In the genomic region with DNA sequence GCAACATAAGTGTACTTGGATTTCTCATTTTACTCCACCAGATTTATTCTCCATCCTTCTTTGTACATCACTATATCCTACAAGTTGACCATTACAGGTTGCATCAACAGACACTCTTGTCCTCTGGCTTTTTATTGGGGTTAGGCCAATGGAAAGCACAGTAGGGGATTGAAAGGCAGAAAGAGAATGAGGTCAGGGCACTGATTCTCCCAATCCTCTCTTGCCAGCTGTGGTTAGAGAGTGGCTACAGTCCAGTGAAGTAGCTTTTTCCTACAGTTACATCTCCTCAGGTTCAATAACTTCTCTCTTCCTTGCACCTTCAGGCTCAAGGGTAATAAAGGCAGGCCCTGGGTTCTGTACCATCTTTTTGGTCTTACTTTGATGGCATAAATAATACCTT, we compare ENCODE assay signal across 2 cellular contexts.
TF ChIP-seq lines count a peak whose summit lies in the region.

No MANE protein-coding gene starts in this region.

TF ChIP-seq in WTC11, 78 proteins besides CTCF, POLR2A, EP300 and RAD21 (continues in another document):
- TF ChIP-seq, protein P1, sequence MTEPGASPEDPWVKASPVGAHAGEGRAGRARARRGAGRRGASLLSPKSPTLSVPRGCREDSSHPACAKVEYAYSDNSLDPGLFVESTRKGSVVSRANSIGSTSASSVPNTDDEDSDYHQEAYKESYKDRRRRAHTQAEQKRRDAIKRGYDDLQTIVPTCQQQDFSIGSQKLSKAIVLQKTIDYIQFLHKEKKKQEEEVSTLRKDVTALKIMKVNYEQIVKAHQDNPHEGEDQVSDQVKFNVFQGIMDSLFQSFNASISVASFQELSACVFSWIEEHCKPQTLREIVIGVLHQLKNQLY (CRISPR knock-in tag; IDR thresholded peaks at IDR 0.05), result no peak
- TF ChIP-seq KAT7 (CRISPR knock-in tag; IDR thresholded peaks at IDR 0.05; ENCODE audit: borderline replicate concordance), result no peak
- TF ChIP-seq, protein P2, sequence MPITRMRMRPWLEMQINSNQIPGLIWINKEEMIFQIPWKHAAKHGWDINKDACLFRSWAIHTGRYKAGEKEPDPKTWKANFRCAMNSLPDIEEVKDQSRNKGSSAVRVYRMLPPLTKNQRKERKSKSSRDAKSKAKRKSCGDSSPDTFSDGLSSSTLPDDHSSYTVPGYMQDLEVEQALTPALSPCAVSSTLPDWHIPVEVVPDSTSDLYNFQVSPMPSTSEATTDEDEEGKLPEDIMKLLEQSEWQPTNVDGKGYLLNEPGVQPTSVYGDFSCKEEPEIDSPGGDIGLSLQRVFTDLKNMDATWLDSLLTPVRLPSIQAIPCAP (CRISPR knock-in tag; IDR thresholded peaks at IDR 0.05), result no peak
- TF ChIP-seq HMGA2 (CRISPR knock-in tag; IDR thresholded peaks at IDR 0.05), result no peak
- no peak for TF ChIP-seq SMAD4 (CRISPR knock-in tag; IDR thresholded peaks at IDR 0.05)
- TF ChIP-seq, protein P3, sequence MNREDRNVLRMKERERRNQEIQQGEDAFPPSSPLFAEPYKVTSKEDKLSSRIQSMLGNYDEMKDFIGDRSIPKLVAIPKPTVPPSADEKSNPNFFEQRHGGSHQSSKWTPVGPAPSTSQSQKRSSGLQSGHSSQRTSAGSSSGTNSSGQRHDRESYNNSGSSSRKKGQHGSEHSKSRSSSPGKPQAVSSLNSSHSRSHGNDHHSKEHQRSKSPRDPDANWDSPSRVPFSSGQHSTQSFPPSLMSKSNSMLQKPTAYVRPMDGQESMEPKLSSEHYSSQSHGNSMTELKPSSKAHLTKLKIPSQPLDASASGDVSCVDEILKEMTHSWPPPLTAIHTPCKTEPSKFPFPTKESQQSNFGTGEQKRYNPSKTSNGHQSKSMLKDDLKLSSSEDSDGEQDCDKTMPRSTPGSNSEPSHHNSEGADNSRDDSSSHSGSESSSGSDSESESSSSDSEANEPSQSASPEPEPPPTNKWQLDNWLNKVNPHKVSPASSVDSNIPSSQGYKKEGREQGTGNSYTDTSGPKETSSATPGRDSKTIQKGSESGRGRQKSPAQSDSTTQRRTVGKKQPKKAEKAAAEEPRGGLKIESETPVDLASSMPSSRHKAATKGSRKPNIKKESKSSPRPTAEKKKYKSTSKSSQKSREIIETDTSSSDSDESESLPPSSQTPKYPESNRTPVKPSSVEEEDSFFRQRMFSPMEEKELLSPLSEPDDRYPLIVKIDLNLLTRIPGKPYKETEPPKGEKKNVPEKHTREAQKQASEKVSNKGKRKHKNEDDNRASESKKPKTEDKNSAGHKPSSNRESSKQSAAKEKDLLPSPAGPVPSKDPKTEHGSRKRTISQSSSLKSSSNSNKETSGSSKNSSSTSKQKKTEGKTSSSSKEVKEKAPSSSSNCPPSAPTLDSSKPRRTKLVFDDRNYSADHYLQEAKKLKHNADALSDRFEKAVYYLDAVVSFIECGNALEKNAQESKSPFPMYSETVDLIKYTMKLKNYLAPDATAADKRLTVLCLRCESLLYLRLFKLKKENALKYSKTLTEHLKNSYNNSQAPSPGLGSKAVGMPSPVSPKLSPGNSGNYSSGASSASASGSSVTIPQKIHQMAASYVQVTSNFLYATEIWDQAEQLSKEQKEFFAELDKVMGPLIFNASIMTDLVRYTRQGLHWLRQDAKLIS (CRISPR knock-in tag; IDR thresholded peaks at IDR 0.05; ENCODE audit: borderline replicate concordance), result no peak
- TF ChIP-seq, protein P4, sequence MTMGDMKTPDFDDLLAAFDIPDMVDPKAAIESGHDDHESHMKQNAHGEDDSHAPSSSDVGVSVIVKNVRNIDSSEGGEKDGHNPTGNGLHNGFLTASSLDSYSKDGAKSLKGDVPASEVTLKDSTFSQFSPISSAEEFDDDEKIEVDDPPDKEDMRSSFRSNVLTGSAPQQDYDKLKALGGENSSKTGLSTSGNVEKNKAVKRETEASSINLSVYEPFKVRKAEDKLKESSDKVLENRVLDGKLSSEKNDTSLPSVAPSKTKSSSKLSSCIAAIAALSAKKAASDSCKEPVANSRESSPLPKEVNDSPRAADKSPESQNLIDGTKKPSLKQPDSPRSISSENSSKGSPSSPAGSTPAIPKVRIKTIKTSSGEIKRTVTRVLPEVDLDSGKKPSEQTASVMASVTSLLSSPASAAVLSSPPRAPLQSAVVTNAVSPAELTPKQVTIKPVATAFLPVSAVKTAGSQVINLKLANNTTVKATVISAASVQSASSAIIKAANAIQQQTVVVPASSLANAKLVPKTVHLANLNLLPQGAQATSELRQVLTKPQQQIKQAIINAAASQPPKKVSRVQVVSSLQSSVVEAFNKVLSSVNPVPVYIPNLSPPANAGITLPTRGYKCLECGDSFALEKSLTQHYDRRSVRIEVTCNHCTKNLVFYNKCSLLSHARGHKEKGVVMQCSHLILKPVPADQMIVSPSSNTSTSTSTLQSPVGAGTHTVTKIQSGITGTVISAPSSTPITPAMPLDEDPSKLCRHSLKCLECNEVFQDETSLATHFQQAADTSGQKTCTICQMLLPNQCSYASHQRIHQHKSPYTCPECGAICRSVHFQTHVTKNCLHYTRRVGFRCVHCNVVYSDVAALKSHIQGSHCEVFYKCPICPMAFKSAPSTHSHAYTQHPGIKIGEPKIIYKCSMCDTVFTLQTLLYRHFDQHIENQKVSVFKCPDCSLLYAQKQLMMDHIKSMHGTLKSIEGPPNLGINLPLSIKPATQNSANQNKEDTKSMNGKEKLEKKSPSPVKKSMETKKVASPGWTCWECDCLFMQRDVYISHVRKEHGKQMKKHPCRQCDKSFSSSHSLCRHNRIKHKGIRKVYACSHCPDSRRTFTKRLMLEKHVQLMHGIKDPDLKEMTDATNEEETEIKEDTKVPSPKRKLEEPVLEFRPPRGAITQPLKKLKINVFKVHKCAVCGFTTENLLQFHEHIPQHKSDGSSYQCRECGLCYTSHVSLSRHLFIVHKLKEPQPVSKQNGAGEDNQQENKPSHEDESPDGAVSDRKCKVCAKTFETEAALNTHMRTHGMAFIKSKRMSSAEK (CRISPR knock-in tag; IDR thresholded peaks at IDR 0.05; ENCODE audit: borderline replicate concordance), result no peak
- no peak for TF ChIP-seq ESRRA (CRISPR knock-in tag; IDR thresholded peaks at IDR 0.05; ENCODE audit: borderline replicate concordance)
- no peak for TF ChIP-seq IRF2 (CRISPR knock-in tag; IDR thresholded peaks at IDR 0.05; ENCODE audit: borderline replicate concordance, low read depth)
- TF ChIP-seq RORB (CRISPR knock-in tag; IDR thresholded peaks at IDR 0.05), result no peak
- TF ChIP-seq, protein P5, sequence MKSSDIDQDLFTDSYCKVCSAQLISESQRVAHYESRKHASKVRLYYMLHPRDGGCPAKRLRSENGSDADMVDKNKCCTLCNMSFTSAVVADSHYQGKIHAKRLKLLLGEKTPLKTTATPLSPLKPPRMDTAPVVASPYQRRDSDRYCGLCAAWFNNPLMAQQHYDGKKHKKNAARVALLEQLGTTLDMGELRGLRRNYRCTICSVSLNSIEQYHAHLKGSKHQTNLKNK (CRISPR knock-in tag; IDR thresholded peaks at IDR 0.05), result no peak
- TF ChIP-seq ZNF416 (CRISPR knock-in tag; IDR thresholded peaks at IDR 0.05), result no peak
- no peak for TF ChIP-seq SOX15 (CRISPR knock-in tag; IDR thresholded peaks at IDR 0.05)
- TF ChIP-seq, protein P6, sequence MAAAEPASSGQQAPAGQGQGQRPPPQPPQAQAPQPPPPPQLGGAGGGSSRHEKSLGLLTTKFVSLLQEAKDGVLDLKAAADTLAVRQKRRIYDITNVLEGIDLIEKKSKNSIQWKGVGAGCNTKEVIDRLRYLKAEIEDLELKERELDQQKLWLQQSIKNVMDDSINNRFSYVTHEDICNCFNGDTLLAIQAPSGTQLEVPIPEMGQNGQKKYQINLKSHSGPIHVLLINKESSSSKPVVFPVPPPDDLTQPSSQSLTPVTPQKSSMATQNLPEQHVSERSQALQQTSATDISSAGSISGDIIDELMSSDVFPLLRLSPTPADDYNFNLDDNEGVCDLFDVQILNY (CRISPR knock-in tag; IDR thresholded peaks at IDR 0.05), result no peak
- TF ChIP-seq GABPB1 (CRISPR knock-in tag; IDR thresholded peaks at IDR 0.05), result no peak

TF ChIP-seq in H1, 55 proteins besides CTCF, POLR2A, EP300 and RAD21:
- TF ChIP-seq CBX8 (IDR thresholded peaks at IDR 0.05; ENCODE audit: borderline replicate concordance, low read depth, low read length) (no peak), NANOG (IDR thresholded peaks at IDR 0.05; ENCODE audit: insufficient read depth, low read depth, low read length, poor library complexity, severe bottlenecking) (no peak)
